Comparison of ENCODE assay signal across 8 cellular contexts in genomic region chr5:1634337-1634661, GRCh38.
DNase-seq lines count a peak whose midpoint lies in the region; ATAC-seq and TF ChIP-seq lines count a peak whose summit lies in the region.

No MANE protein-coding gene starts in this region.

- no peaks in the 10 kb centered on the region for H3K27me3 Mint-ChIP-seq in IgD-negative memory B cell
- peaks cover 0 to 5% (median 1%) of the 10 kb centered on the region in 3 donors for H3K27me3 Mint-ChIP-seq in naive B cell

- peak overlapping the region; percentile 60 for H3K4me3 ChIP-seq in AG09309 (ENCODE audit: control insufficient read depth, low read depth, low read length)
- peak overlapping the region; percentile 74 for H3K4me3 ChIP-seq in colonic mucosa

- DNase-seq in AG09309 (ENCODE audit: low read depth) (no peak), colonic mucosa (no peak), naive B cell (no peak), NCI-H2227 (lab: John Stamatoyannopoulos, UW; ENCODE audit: unreplicated experiment) (no peak), kidney glomerular epithelial cell (lab: John Stamatoyannopoulos, UW) (no peak), OCI-M2 (lab: John Stamatoyannopoulos, UW; ENCODE audit: unreplicated experiment) (no peak), HUDEP-2 (lab: John Stamatoyannopoulos, UW; ENCODE audit: unreplicated experiment in 76 of 76) (no peak)

- H3K4me1 Mint-ChIP-seq in IgD-negative memory B cell = peaks cover 7 to 28% (median 12%) of the 10 kb centered on the region in 3 donors
- H3K4me1 Mint-ChIP-seq in naive B cell = peaks cover 12 to 26% (median 24%) of the 10 kb centered on the region in 3 donors

- no peaks in the 10 kb centered on the region for H3K27me3 ChIP-seq in colonic mucosa

- peak overlapping the region; percentile 85 for H3K27ac ChIP-seq in colonic mucosa

- H3K4me1 ChIP-seq in colonic mucosa = no peaks in the 10 kb centered on the region

- peak in 1 of 2 donors; percentile 1 for ATAC-seq in naive B cell (ENCODE audit: low read depth in 2 of 2)

- no peaks in the 10 kb centered on the region for H3K9me3 Mint-ChIP-seq in IgD-negative memory B cell
- no peaks in the 10 kb centered on the region for H3K9me3 Mint-ChIP-seq in naive B cell

- intact Hi-C loops in colonic mucosa (cut with DNase I) = no loop called here

- H3K9ac ChIP-seq in colonic mucosa (ENCODE audit: low read depth in 2 of 2, low read length in 2 of 2) = peak overlapping the region; percentile 68 to 71

- H3K36me3 Mint-ChIP-seq in IgD-negative memory B cell = no peaks in the 10 kb centered on the region
- no peaks in the 10 kb centered on the region for H3K36me3 Mint-ChIP-seq in naive B cell

- no peaks in the 10 kb centered on the region for H3K9me3 ChIP-seq in colonic mucosa

- H3K27ac Mint-ChIP-seq in IgD-negative memory B cell (peak overlapping the region; percentile 86 to 96 (median 92)), naive B cell (peak overlapping the region; percentile 85 to 98 (median 93))

- H3K4me3 Mint-ChIP-seq in IgD-negative memory B cell = peak overlapping the region; percentile 93 to 99 (median 96)
- peak overlapping the region; percentile 92 to 96 (median 94) for H3K4me3 Mint-ChIP-seq in naive B cell

- no peak for TF ChIP-seq CTCF in AG09309 (IDR thresholded peaks at IDR 0.05; ENCODE audit: control insufficient read depth, insufficient read depth, low read depth, low read length, missing control alignments)
- no peak for TF ChIP-seq CTCF in colonic mucosa (IDR thresholded peaks at IDR 0.05)

- no peaks in the 10 kb centered on the region for H3K36me3 ChIP-seq in colonic mucosa
